7 cellular contexts compared by ENCODE assay signal in genomic region chr10:89793649-89794254, GRCh38.
DNase-seq lines count a peak whose midpoint lies in the region; ATAC-seq, FAIRE-seq and TF ChIP-seq lines count a peak whose summit lies in the region.

No MANE protein-coding gene starts in this region.

- in situ Hi-C loops in T47D (cut with HindIII; ENCODE audit: low pct_unique_long_range_greater_than_20kb, low sequenced_read_pairs): no loop called here

- no peaks in the 10 kb centered on the region for H3K4me1 Mint-ChIP-seq in immature natural killer cell

- H3K4me3 Mint-ChIP-seq in immature natural killer cell: no peak overlapping the region

- DNase-seq in ELF-1 (ENCODE audit: low read depth, low spot score) (peak; percentile 78), RCC 7860 (ENCODE audit: low spot score) (peak; percentile 44), T47D (ENCODE audit: low read depth in 1 of 2, low spot score in 1 of 2) (peak; percentile 72 to 84), immature natural killer cell (peak; percentile 20 to 41 (median 31))
- DNase-seq in stimulated activated naive CD8-positive, alpha-beta T cell treated with anti-CD3 and anti-CD28 coated beads, Interleukin-15, Interleukin-2, amounts not matched to agents 100 U/mL and 50 U/mL, for 24 hours: peak; percentile 25

- H3K27ac Mint-ChIP-seq in immature natural killer cell: no peak overlapping the region

- H3K36me3 Mint-ChIP-seq in immature natural killer cell: no peaks in the 10 kb centered on the region

- peak; percentile 50 for FAIRE-seq in RCC 7860 (lab: Jason Lieb, UNC)

- H3K9me3 Mint-ChIP-seq in immature natural killer cell: no peaks in the 10 kb centered on the region

- ATAC-seq in GM21367 (IDR thresholded peaks at IDR 0.05; ENCODE audit: unreplicated experiment): peak; percentile 61
- peak; percentile 55 for ATAC-seq in stimulated activated naive CD8-positive, alpha-beta T cell treated with anti-CD3 and anti-CD28 coated beads, Interleukin-15, Interleukin-2, amounts not matched to agents 100 U/mL and 50 U/mL, for 24 hours

- TF ChIP-seq CTCF in LNCAP (IDR thresholded peaks at IDR 0.05): peak; percentile 78

- peaks cover 0 to 2% (median 1%) of the 10 kb centered on the region in 3 donors for H3K27me3 Mint-ChIP-seq in immature natural killer cell (ENCODE audit: low read depth in 3 of 3)

Comparison
In these comparisons a context has a peak if more than half of its experiments do, and no peak if none do; other contexts are left out.
1. Peak in every context shown above with its lines: DNase-seq and ATAC-seq.
2. DNase-seq: peak in every context shown above with its lines; median percentile 78 in ELF-1; 78 in T47D; 44 in RCC 7860; 31 in immature natural killer cell; 25 in stimulated activated naive CD8-positive, alpha-beta T cell treated with anti-CD3 and anti-CD28 coated beads, Interleukin-15, Interleukin-2, amounts not matched to agents 100 U/mL and 50 U/mL, for 24 hours.